ENCODE assay signal across 8 cellular contexts in genomic region chr20:18496042-18496441, GRCh38. TPM values are rescaled to one million over a fixed set of nuclear protein-coding genes. Genes with fewer than 3 reads are reported as not detected.
A peak's percentile ranks its signal among the peaks of the same experiment; 100 is the strongest.
DNase-seq lines count a peak whose midpoint lies in the region; ATAC-seq, FAIRE-seq and TF ChIP-seq lines count a peak whose summit lies in the region.

No MANE protein-coding gene starts in this region.

- no peaks in the 10 kb centered on the region for H3K27me3 Mint-ChIP-seq in CD4-positive, alpha-beta T cell

- H3K36me3 ChIP-seq in MG63 (no peaks in the 10 kb centered on the region), K562 (ENCODE audit: control insufficient read depth, insufficient read depth, low read length) (no peaks in the 10 kb centered on the region)

- peaks cover 13% of the 10 kb centered on the region for H3K36me3 Mint-ChIP-seq in CD4-positive, alpha-beta T cell (ENCODE audit: low read depth)

- H3K4me3 ChIP-seq in MG63 (peak overlapping the region; percentile 77), K562 (0 out of 2 replicates have a peak overlapping the region, but pooled peaks have one; percentile 66)

- no peak for DNase-seq in CD4-positive, alpha-beta T cell
- no peak for DNase-seq in MG63
- no peak for DNase-seq in K562 (ENCODE audit: extremely low read depth in 1 of 4, low spot score in 3 of 4)
- DNase-seq in myocyte (ENCODE audit: low read depth): peak; percentile 23
- no peak for DNase-seq in left colon
- DNase-seq in GM20000 (ENCODE audit: low spot score): no peak
- no peak for DNase-seq in 8988T

- intact Hi-C loops in CD4-positive, alpha-beta T cell (cut with DNase I, micrococcal nuclease): loop anchor here (1.0 to 2.0 kb wide), 2 partner anchors 29 kb away; partner anchors contain the start of genes DZANK1 (in 2 of the 2) and POLR3F (in 2 of the 2)
- intact Hi-C loops in K562 (cut with micrococcal nuclease): no loop called here
- intact Hi-C loops in left colon (cut with DNase I, micrococcal nuclease): no loop called here

- H3K9me3 Mint-ChIP-seq in CD4-positive, alpha-beta T cell: no peaks in the 10 kb centered on the region

- CTCF ChIA-PET in CD4-positive, alpha-beta T cell (lab: Charles Lee): interaction anchor here (0.7 to 3.0 kb wide), 3 partner anchors 11 to 33 kb away, joined by 3 to 25 read pairs (median 3); partner anchors contain the start of gene SEC23B
- CTCF ChIA-PET in K562 (lab: Yijun Ruan, JAX; ENCODE audit: low intra/inter-chr PET ratio): no interaction called here

- WGBS in K562 (ENCODE audit: insufficient coverage, low coverage, missing lambda C conversion rate): 20% methylated on average over 7 of the region's 7 CpGs

- H3K9ac ChIP-seq in K562 (ENCODE audit: insufficient read depth in 1 of 2, low read depth in 2 of 2, low read length in 2 of 2): no peak overlapping the region

- no peak overlapping the region for H3K27ac ChIP-seq in CD4-positive, alpha-beta T cell (ENCODE audit: low read depth, low read length)
- no peak overlapping the region for H3K27ac ChIP-seq in K562 (ENCODE audit: extremely low read depth, low read depth, low read length)

- H3K4me1 ChIP-seq in K562 (replicated peaks in 1 of 2; ENCODE audit: control insufficient read depth in 2 of 2, insufficient read depth in 2 of 2, low read length in 2 of 2): peaks cover 0 to 2% of the 10 kb centered on the region in 2 experiments; a peak in 1 of 5 replicates

- H3K9me1 ChIP-seq in K562 (ENCODE audit: control insufficient read depth, insufficient read depth, low read length): no peaks in the 10 kb centered on the region

- BruUV-seq in K562 (replicated peaks; lab: Mats Ljungman, UMichigan): no TSS peak

- H2AFZ ChIP-seq in K562 (ENCODE audit: low read depth, low read length): peak overlapping the region; percentile 96; the same call in 1 of the 2 replicates

- POLR2A ChIA-PET in CD4-positive, alpha-beta T cell (lab: Charles Lee): interaction anchor here (0.8 to 3.8 kb wide), 4 partner anchors 9 to 71 kb away, joined by 3 to 134 read pairs (median 20); partner anchors contain the start of genes DZANK1, POLR3F and SEC23B
- POLR2A ChIA-PET in K562 (lab: Yijun Ruan, JAX): interaction anchor here (0.5 to 2.6 kb wide), 4 partner anchors 8 to 29 kb away, joined by 3 to 8 read pairs (median 4); partner anchors contain the start of genes DZANK1, POLR3F and SEC23B

- in situ Hi-C loops in K562 (cut with MboI): no loop called here

- H4K20me1 ChIP-seq in K562 (replicated peaks; ENCODE audit: control insufficient read depth, insufficient read depth, low read length): no peaks in the 10 kb centered on the region

- no peak for TF ChIP-seq POLR2A in K562 (conservative IDR thresholded peaks at IDR 0.05)

- peak overlapping the region; percentile 94 for H3K4me3 Mint-ChIP-seq in CD4-positive, alpha-beta T cell

- FAIRE-seq in K562 (lab: Jason Lieb, UNC): no peak

- H3K79me2 ChIP-seq in K562 (ENCODE audit: control insufficient read depth, insufficient read depth, low read length): no peaks in the 10 kb centered on the region

- H3K9me3 ChIP-seq in CD4-positive, alpha-beta T cell (ENCODE audit: control insufficient read depth, low read length): no peaks in the 10 kb centered on the region
- H3K9me3 ChIP-seq in MG63 (no peaks in the 10 kb centered on the region), K562 (replicated peaks; ENCODE audit: control insufficient read depth, insufficient read depth, low read depth, low read length) (no peaks in the 10 kb centered on the region)

- TF ChIP-seq RAD21 in K562 (CRISPR knock-in tag; conservative IDR thresholded peaks at IDR 0.05 in 1 of 2, IDR thresholded peaks at IDR 0.05 in 1 of 2): no peak

- no peaks in the 10 kb centered on the region for H3K27me3 ChIP-seq in CD4-positive, alpha-beta T cell (ENCODE audit: control insufficient read depth, insufficient read depth, low read length)
- H3K27me3 ChIP-seq in MG63 (no peaks in the 10 kb centered on the region), K562 (ENCODE audit: control insufficient read depth in 2 of 2, insufficient read depth in 2 of 2, low read length in 2 of 2) (no peaks in the 10 kb centered on the region)

- no peak for TF ChIP-seq EP300 in K562 (IDR thresholded peaks at IDR 0.05; ENCODE audit: low read length)

- peaks cover 20% of the 10 kb centered on the region for H3K4me1 Mint-ChIP-seq in CD4-positive, alpha-beta T cell (ENCODE audit: low read depth)

- peak overlapping the region; percentile 83; the same call in 1 of the 2 replicates for H3K4me2 ChIP-seq in K562 (ENCODE audit: insufficient read depth, low read length)

- TF ChIP-seq CTCF in CD4-positive, alpha-beta T cell (IDR thresholded peaks at IDR 0.05): no peak
- TF ChIP-seq CTCF in K562 (IDR thresholded peaks at IDR 0.05 in 2 of 3, conservative IDR thresholded peaks at IDR 0.05 in 1 of 3; ENCODE audit: insufficient read depth in 2 of 3, low read depth in 1 of 3, low read length in 3 of 3) (no peak), GM20000 (IDR thresholded peaks at IDR 0.05; ENCODE audit: extremely low read depth, missing control alignments) (no peak)

- H3K27ac Mint-ChIP-seq in CD4-positive, alpha-beta T cell: peak overlapping the region; percentile 80

- ATAC-seq in CD4-positive, alpha-beta T cell (ENCODE audit: poor library complexity): no peak
- ATAC-seq in K562 (no peak), left colon (no peak), HG03342 (IDR thresholded peaks at IDR 0.05; ENCODE audit: unreplicated experiment) (no peak)

RNA-seq across cellular contexts. Expression of gene RBBP9, which starts 1.0 kb away (rescaled TPM):
- total RNA-seq in CD4-positive, alpha-beta T cell: 1 to 10 TPM; 1.6 to 2.1 TPM
- total RNA-seq in MG63 (2014; rRNA removed; shearing (Covaris generic); ENCODE audit: low replicate concordance): 13.2 and 19.5 TPM in 2 replicates
- 0.93 and 3.1 TPM in 2 replicates for total RNA-seq in K562 (2011; cell fraction: chromatin; rRNA removed; ENCODE audit: low replicate concordance)
- total RNA-seq in K562 (2011; cell fraction: nucleolus; rRNA removed): 0.83 and 1.4 TPM in 2 replicates
- total RNA-seq in K562 (2011; cell fraction: nucleoplasm; rRNA removed): 2.3 and 3.9 TPM in 2 replicates
- total RNA-seq in K562 (2014; rRNA removed) (1.5 and 1.7 TPM in 2 replicates), K562 (2014; rRNA removed; fragmentation: Illumina TruSeq; extraction: Trizol) (2.7 and 2.8 TPM in 2 replicates), K562 (2015; rRNA removed; fragmentation: Illumina TruSeq; extraction: Trizol) (2.3 and 2.8 TPM in 2 replicates), K562 (2021) (1.4 and 1.5 TPM in 2 replicates), myocyte (9.0 and 23.0 TPM in 2 replicates), left colon (10 to 100 TPM; 10.4 to 12.6 TPM)
- polyA plus RNA-seq in K562 (2011; rRNA removed) (3.2 and 4.4 TPM in 2 replicates), K562 (2014; fragmentation: Illumina TruSeq; extraction: Trizol) (3.0 and 3.1 TPM in 2 replicates), K562 (2014; fragmentation: Nextera tagmentation; extraction: Ambion mirVana) (1 to 10 TPM in 1 of 2 experiments, under 1 TPM in 1; 0.94 to 2.5 TPM), K562 (2014; rRNA removed) (1.4 and 1.9 TPM in 2 replicates)
- polyA plus RNA-seq in K562 (2011; cell fraction: cytosol; rRNA removed): 1.6 and 1.7 TPM in 2 replicates
- 3.5 and 5.2 TPM in 2 replicates for polyA plus RNA-seq in K562 (2011; cell fraction: nucleus; rRNA removed)
- 1.0 and 1.1 TPM in 2 replicates for polyA plus RNA-seq in K562 (2012)
- polyA minus RNA-seq in K562 (2011; rRNA and poly(A)+ RNA removed): 6.0 and 8.1 TPM in 2 replicates
- 1.5 and 3.1 TPM in 2 replicates for polyA minus RNA-seq in K562 (2011; cell fraction: cytosol; rRNA and poly(A)+ RNA removed)
- 0.94 and 2.3 TPM in 2 replicates for polyA minus RNA-seq in K562 (2011; cell fraction: nucleus; rRNA and poly(A)+ RNA removed)
- 9.9 TPM for polyA plus RNA-seq in myocyte (2012)

RNA-seq across cellular contexts. Expression of gene SEC23B, which starts 11.7 kb away (rescaled TPM):
- total RNA-seq in CD4-positive, alpha-beta T cell: 10 to 100 TPM; 29.2 to 32.8 TPM
- 24.2 and 27.1 TPM in 2 replicates for total RNA-seq in MG63 (2014; rRNA removed; shearing (Covaris generic); ENCODE audit: low replicate concordance)
- total RNA-seq in K562 (2011; cell fraction: chromatin; rRNA removed; ENCODE audit: low replicate concordance): 54.0 and 57.7 TPM in 2 replicates
- total RNA-seq in K562 (2011; cell fraction: nucleolus; rRNA removed): 31.0 and 32.1 TPM in 2 replicates
- total RNA-seq in K562 (2011; cell fraction: nucleoplasm; rRNA removed): 36.7 and 45.2 TPM in 2 replicates
- total RNA-seq in K562 (2014; rRNA removed) (36.2 and 41.6 TPM in 2 replicates), K562 (2014; rRNA removed; fragmentation: Illumina TruSeq; extraction: Trizol) (39.9 and 41.4 TPM in 2 replicates), K562 (2015; rRNA removed; fragmentation: Illumina TruSeq; extraction: Trizol) (34.4 and 37.4 TPM in 2 replicates), K562 (2021) (38.4 and 39.5 TPM in 2 replicates), myocyte (23.3 and 28.0 TPM in 2 replicates), left colon (10 to 100 TPM; 54.1 to 55.5 TPM)
- polyA plus RNA-seq in K562 (2011; rRNA removed) (67.8 and 70.2 TPM in 2 replicates), K562 (2014; fragmentation: Illumina TruSeq; extraction: Trizol) (44.2 and 50.1 TPM in 2 replicates), K562 (2014; fragmentation: Nextera tagmentation; extraction: Ambion mirVana) (10 to 100 TPM; 31.7 to 60.2 TPM), K562 (2014; rRNA removed) (38.5 and 40.4 TPM in 2 replicates)
- 49.3 and 61.5 TPM in 2 replicates for polyA plus RNA-seq in K562 (2011; cell fraction: cytosol; rRNA removed)
- polyA plus RNA-seq in K562 (2011; cell fraction: nucleus; rRNA removed): 31.7 and 41.3 TPM in 2 replicates
- polyA plus RNA-seq in K562 (2012): 56.1 and 65.7 TPM in 2 replicates
- 86.4 and 96.8 TPM in 2 replicates for polyA minus RNA-seq in K562 (2011; rRNA and poly(A)+ RNA removed)
- polyA minus RNA-seq in K562 (2011; cell fraction: cytosol; rRNA and poly(A)+ RNA removed): 30.2 and 34.9 TPM in 2 replicates
- 19.5 and 39.8 TPM in 2 replicates for polyA minus RNA-seq in K562 (2011; cell fraction: nucleus; rRNA and poly(A)+ RNA removed)
- polyA plus RNA-seq in myocyte (2012): 35.8 TPM

RNA-seq across cellular contexts. Expression of gene POLR3F, which starts 28.9 kb away (rescaled TPM):
- 1 to 10 TPM; 7.9 to 8.8 TPM for total RNA-seq in CD4-positive, alpha-beta T cell
- total RNA-seq in MG63 (2014; rRNA removed; shearing (Covaris generic); ENCODE audit: low replicate concordance): 7.7 and 12.6 TPM in 2 replicates
- 7.2 and 11.3 TPM in 2 replicates for total RNA-seq in K562 (2011; cell fraction: chromatin; rRNA removed; ENCODE audit: low replicate concordance)
- 6.2 and 6.6 TPM in 2 replicates for total RNA-seq in K562 (2011; cell fraction: nucleolus; rRNA removed)
- total RNA-seq in K562 (2011; cell fraction: nucleoplasm; rRNA removed): 10.9 and 12.1 TPM in 2 replicates
- total RNA-seq in K562 (2014; rRNA removed): 15.0 and 18.1 TPM in 2 replicates
- 9.6 and 10.9 TPM in 2 replicates for total RNA-seq in K562 (2014; rRNA removed; fragmentation: Illumina TruSeq; extraction: Trizol)
- 11.1 and 11.5 TPM in 2 replicates for total RNA-seq in K562 (2015; rRNA removed; fragmentation: Illumina TruSeq; extraction: Trizol)
- total RNA-seq in K562 (2021): 7.0 and 7.2 TPM in 2 replicates
- 6.8 and 8.8 TPM in 2 replicates for polyA plus RNA-seq in K562 (2011; rRNA removed)
- polyA plus RNA-seq in K562 (2011; cell fraction: cytosol; rRNA removed): 2.9 and 4.7 TPM in 2 replicates
- 3.4 and 6.7 TPM in 2 replicates for polyA plus RNA-seq in K562 (2011; cell fraction: nucleus; rRNA removed)
- polyA plus RNA-seq in K562 (2012): 6.0 and 7.6 TPM in 2 replicates
- polyA plus RNA-seq in K562 (2014; fragmentation: Illumina TruSeq; extraction: Trizol): 8.1 and 9.0 TPM in 2 replicates
- polyA plus RNA-seq in K562 (2014; fragmentation: Nextera tagmentation; extraction: Ambion mirVana): 10 to 100 TPM; 10.8 to 14.3 TPM
- polyA plus RNA-seq in K562 (2014; rRNA removed): 8.2 and 11.4 TPM in 2 replicates
- polyA minus RNA-seq in K562 (2011; rRNA and poly(A)+ RNA removed): 5.8 and 8.1 TPM in 2 replicates
- 5.6 and 6.5 TPM in 2 replicates for polyA minus RNA-seq in K562 (2011; cell fraction: cytosol; rRNA and poly(A)+ RNA removed)
- 6.6 and 7.0 TPM in 2 replicates for polyA minus RNA-seq in K562 (2011; cell fraction: nucleus; rRNA and poly(A)+ RNA removed)
- total RNA-seq in myocyte: 12.5 and 18.2 TPM in 2 replicates
- 6.9 TPM for polyA plus RNA-seq in myocyte (2012)
- total RNA-seq in left colon: 1 to 10 TPM; 4.5 to 4.7 TPM

RNA-seq across cellular contexts. Expression of gene DZANK1, which starts 29.2 kb away (rescaled TPM):
- total RNA-seq in CD4-positive, alpha-beta T cell: 1 to 10 TPM; 1.8 to 1.9 TPM
- total RNA-seq in MG63 (2014; rRNA removed; shearing (Covaris generic); ENCODE audit: low replicate concordance): 0.10 and 0.40 TPM in 2 replicates
- total RNA-seq in K562 (2011; cell fraction: chromatin; rRNA removed; ENCODE audit: low replicate concordance): 0.60 TPM in 1 of 2 replicates, not detected in the other
- total RNA-seq in K562 (2011; cell fraction: nucleolus; rRNA removed): 0.17 TPM in 1 of 2 replicates, not detected in the other
- 0.22 TPM in 1 of 2 replicates, not detected in the other for total RNA-seq in K562 (2011; cell fraction: nucleoplasm; rRNA removed)
- total RNA-seq in K562 (2014; rRNA removed) (0.08 TPM in 1 of 2 replicates, not detected in the other), K562 (2014; rRNA removed; fragmentation: Illumina TruSeq; extraction: Trizol) (not detected in 2 replicates), K562 (2015; rRNA removed; fragmentation: Illumina TruSeq; extraction: Trizol) (0.11 and 0.18 TPM in 2 replicates), K562 (2021) (0.13 and 0.29 TPM in 2 replicates), myocyte (0.32 and 1.1 TPM in 2 replicates), left colon (1 to 10 TPM; 1.6 to 1.8 TPM)
- polyA plus RNA-seq in K562 (2011; rRNA removed) (0.09 and 0.11 TPM in 2 replicates), K562 (2014; fragmentation: Illumina TruSeq; extraction: Trizol) (0.04 and 0.15 TPM in 2 replicates), K562 (2014; fragmentation: Nextera tagmentation; extraction: Ambion mirVana) (under 1 TPM; 0.04 to 0.06 TPM), K562 (2014; rRNA removed) (0.08 and 0.27 TPM in 2 replicates)
- 0.09 and 0.25 TPM in 2 replicates for polyA plus RNA-seq in K562 (2011; cell fraction: cytosol; rRNA removed)
- polyA plus RNA-seq in K562 (2011; cell fraction: nucleus; rRNA removed): 0.25 and 0.40 TPM in 2 replicates
- polyA plus RNA-seq in K562 (2012): 0.13 and 0.29 TPM in 2 replicates
- polyA minus RNA-seq in K562 (2011; rRNA and poly(A)+ RNA removed): 0.18 TPM in 2 replicates
- polyA minus RNA-seq in K562 (2011; cell fraction: cytosol; rRNA and poly(A)+ RNA removed): not detected in 2 replicates
- 0.11 and 0.13 TPM in 2 replicates for polyA minus RNA-seq in K562 (2011; cell fraction: nucleus; rRNA and poly(A)+ RNA removed)
- polyA plus RNA-seq in myocyte (2012): 2.0 TPM

Comparison
In these comparisons a context has a peak if more than half of its experiments do, and no peak if none do; other contexts are left out.
1. intact Hi-C loops: an anchor here in CD4-positive, alpha-beta T cell (1.0 to 2.0 kb wide); none called in K562 and left colon.